In genomic region chrX:115360220-115360781, GRCh38 we compare ENCODE assay signal across 22 cellular contexts.
"Had no signal": no experiment of that assay in that cellular context is flagged by ENCODE, and none has a peak within 500 bp of the region (broad histone marks: within the 10 kb centered on the region; RNA-seq: fewer than 3 reads in every experiment).

No MANE protein-coding gene starts in this region.

- H3K27ac ChIP-seq: breast epithelium, left ventricle myocardium inferior, ovary, sigmoid colon, spleen, thyroid gland had no signal

- H3K4me1 ChIP-seq: breast epithelium, left ventricle myocardium inferior, spleen had no signal

- H3K36me3 ChIP-seq: breast epithelium, heart left ventricle, left ventricle myocardium inferior, ovary, sigmoid colon, spleen, thyroid gland had no signal

- FAIRE-seq: frontal cortex had no signal

- H3K27ac Mint-ChIP-seq: activated B cell treated with CpG ODN at 0.5 μM for 24 hours; activated CD4-positive, alpha-beta T cell treated with anti-CD3 and anti-CD28 coated beads, Interleukin-2, amount 10 ng/mL, durations not matched to agents 24 days and 14 days; activated CD8-positive, alpha-beta T cell treated with anti-CD3 and anti-CD28 coated beads for 36 hours; activated naive CD8-positive, alpha-beta T cell treated with anti-CD3 and anti-CD28 coated beads, Interleukin-2, amount 10 ng/mL, durations not matched to agents 7 days and 5 days; activated T-cell treated with anti-CD3 and anti-CD28 coated beads, Interleukin-2, amount 50 U/mL, for 24 hours; activated T-helper 2 cell treated with anti-CD3 and anti-CD28 coated beads, Interferon-gamma antibody, Interleukin-2, Interleukin-4, amounts not matched to agents 10 μg/mL and 5 μg/mL and 100 μg/mL, durations not matched to agents 14 hours and 24 hours and 36 hours; dendritic cell treated with granulocyte-macrophage colony-stimulating factor and Interleukin-4, amounts not matched to agents 40 ng/mL and 50 ng/mL, for 4 days; naive B cell; stimulated activated naive B cell treated with anti-CD40 and anti-IgM and Interleukin-4, amounts not matched to agents 10 μg/mL and 1 μg/mL and 100 μg/mL, for 72 hours; T-cell had no signal

- H3K9me3 ChIP-seq: breast epithelium, heart left ventricle, left ventricle myocardium inferior, mucosa of descending colon, ovary, sigmoid colon, spleen, thyroid gland had no signal

- DNase-seq: activated B cell treated with CpG ODN at 0.5 μM for 24 hours; activated CD4-positive, alpha-beta T cell treated with anti-CD3 and anti-CD28 coated beads, Interleukin-2, amount 10 ng/mL, durations not matched to agents 24 days and 14 days; activated CD8-positive, alpha-beta T cell treated with anti-CD3 and anti-CD28 coated beads for 36 hours; activated naive CD4-positive, alpha-beta T cell treated with Interleukin-2 at 50 U/mL for 16 hours; activated naive CD8-positive, alpha-beta T cell treated with anti-CD3 and anti-CD28 coated beads, Interleukin-2, amount 10 ng/mL, durations not matched to agents 7 days and 5 days; activated T-cell treated with anti-CD3 and anti-CD28 coated beads, Interleukin-2, amount 50 U/mL, for 24 hours; effector CD8-positive, alpha-beta T cell; heart left ventricle; left ventricle myocardium inferior; mucosa of descending colon; naive B cell; ovary; sigmoid colon; spleen; stimulated activated naive B cell treated with anti-CD40 and anti-IgM and Interleukin-4, amounts not matched to agents 10 μg/mL and 1 μg/mL and 100 μg/mL, for 72 hours; T-cell; thyroid gland had no signal

- H3K4me1 Mint-ChIP-seq: activated B cell treated with CpG ODN at 0.5 μM for 24 hours; activated CD4-positive, alpha-beta T cell treated with anti-CD3 and anti-CD28 coated beads, Interleukin-2, amount 10 ng/mL, durations not matched to agents 24 days and 14 days; activated naive CD8-positive, alpha-beta T cell treated with anti-CD3 and anti-CD28 coated beads, Interleukin-2, amount 10 ng/mL, durations not matched to agents 7 days and 5 days; naive B cell; stimulated activated naive B cell treated with anti-CD40 and anti-IgM and Interleukin-4, amounts not matched to agents 10 μg/mL and 1 μg/mL and 100 μg/mL, for 72 hours; T-cell had no signal

- ATAC-seq: activated CD8-positive, alpha-beta T cell treated with anti-CD3 and anti-CD28 coated beads for 36 hours; esophagus mucosa; mucosa of descending colon; stimulated activated naive B cell treated with anti-CD40 and anti-IgM and Interleukin-4, amounts not matched to agents 10 μg/mL and 1 μg/mL and 100 μg/mL, for 72 hours; T-cell had no signal

- H3K27me3 Mint-ChIP-seq: activated B cell treated with CpG ODN at 0.5 μM for 24 hours; activated CD4-positive, alpha-beta T cell treated with anti-CD3 and anti-CD28 coated beads, Interleukin-2, amount 10 ng/mL, durations not matched to agents 24 days and 14 days; dendritic cell treated with granulocyte-macrophage colony-stimulating factor and Interleukin-4, amounts not matched to agents 40 ng/mL and 50 ng/mL, for 4 days; naive B cell had no signal

- H3K36me3 Mint-ChIP-seq: activated naive CD8-positive, alpha-beta T cell treated with anti-CD3 and anti-CD28 coated beads, Interleukin-2, amount 10 ng/mL, durations not matched to agents 7 days and 5 days; naive B cell; stimulated activated naive B cell treated with anti-CD40 and anti-IgM and Interleukin-4, amounts not matched to agents 10 μg/mL and 1 μg/mL and 100 μg/mL, for 72 hours; T-cell had no signal

- H3K4me3 Mint-ChIP-seq: activated B cell treated with CpG ODN at 0.5 μM for 24 hours; activated CD4-positive, alpha-beta T cell treated with anti-CD3 and anti-CD28 coated beads, Interleukin-2, amount 10 ng/mL, durations not matched to agents 24 days and 14 days; activated CD8-positive, alpha-beta T cell treated with anti-CD3 and anti-CD28 coated beads for 36 hours; activated naive CD8-positive, alpha-beta T cell treated with anti-CD3 and anti-CD28 coated beads, Interleukin-2, amount 10 ng/mL, durations not matched to agents 7 days and 5 days; activated T-cell treated with anti-CD3 and anti-CD28 coated beads, Interleukin-2, amount 50 U/mL, for 24 hours; dendritic cell treated with granulocyte-macrophage colony-stimulating factor and Interleukin-4, amounts not matched to agents 40 ng/mL and 50 ng/mL, for 4 days; naive B cell; stimulated activated naive B cell treated with anti-CD40 and anti-IgM and Interleukin-4, amounts not matched to agents 10 μg/mL and 1 μg/mL and 100 μg/mL, for 72 hours; T-cell had no signal

- H3K9me3 Mint-ChIP-seq: activated CD4-positive, alpha-beta T cell treated with anti-CD3 and anti-CD28 coated beads, Interleukin-2, amount 10 ng/mL, durations not matched to agents 24 days and 14 days; activated CD8-positive, alpha-beta T cell treated with anti-CD3 and anti-CD28 coated beads for 36 hours; activated T-cell treated with anti-CD3 and anti-CD28 coated beads, Interleukin-2, amount 50 U/mL, for 24 hours; activated T-helper 2 cell treated with anti-CD3 and anti-CD28 coated beads, Interferon-gamma antibody, Interleukin-2, Interleukin-4, amounts not matched to agents 10 μg/mL and 5 μg/mL and 100 μg/mL, durations not matched to agents 14 hours and 24 hours and 36 hours; dendritic cell treated with granulocyte-macrophage colony-stimulating factor and Interleukin-4, amounts not matched to agents 40 ng/mL and 50 ng/mL, for 4 days; T-cell had no signal

- H3K27me3 ChIP-seq: ovary, sigmoid colon, thyroid gland had no signal

- H3K4me3 ChIP-seq: breast epithelium, heart left ventricle, left ventricle myocardium inferior, mucosa of descending colon, ovary, sigmoid colon, spleen, thyroid gland had no signal
